Comparison of ENCODE assay signal across 8 cellular contexts in the genomic region with DNA sequence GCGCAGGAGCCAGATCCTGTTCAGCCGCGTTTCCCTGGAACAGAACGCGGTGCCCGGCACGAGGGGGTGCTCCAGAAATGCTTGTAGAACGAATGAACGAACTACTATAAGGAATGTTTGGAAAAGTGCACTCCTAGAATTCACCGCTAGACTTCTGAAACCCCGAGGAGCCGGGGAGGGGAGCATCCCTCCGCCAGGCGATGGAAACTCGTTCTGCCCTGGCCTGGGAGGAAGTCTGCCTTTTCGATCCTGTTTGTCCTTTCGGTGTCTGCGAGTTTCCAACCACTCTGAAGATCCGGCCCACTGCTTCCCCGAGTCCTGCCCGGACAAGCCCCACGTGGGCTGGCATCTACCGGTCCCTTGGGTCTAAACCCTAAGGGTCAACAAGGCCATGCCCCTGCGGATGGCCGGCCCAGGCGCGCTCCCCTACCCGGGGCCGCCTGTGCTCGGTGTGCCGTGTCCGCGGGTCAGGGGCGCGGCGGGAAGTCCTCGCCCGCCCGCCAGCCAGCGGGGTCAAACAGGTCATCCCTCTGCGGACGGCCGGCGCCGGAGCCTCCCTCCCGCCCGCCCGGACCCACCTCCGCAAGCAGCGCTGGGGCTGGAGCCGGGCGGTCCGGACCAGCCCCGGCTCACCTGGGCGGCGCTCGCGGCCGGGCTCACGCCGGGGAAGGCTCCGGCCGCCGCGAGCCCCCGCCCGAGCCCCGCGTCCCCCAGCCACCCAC. TPM values are rescaled to one million over a fixed set of nuclear protein-coding genes. Genes with fewer than 3 reads are reported as not detected.
DNase-seq lines count a peak whose midpoint lies in the region; ATAC-seq and TF ChIP-seq lines count a peak whose summit lies in the region.

No MANE protein-coding gene starts in this region.

- H3K27ac ChIP-seq in SJSA1, result no peak overlapping the region
- no peak overlapping the region for H3K27ac ChIP-seq in neural progenitor cell

- no peak overlapping the region for H3K27ac Mint-ChIP-seq in neural progenitor cell

- peak overlapping the region; percentile 22 for H2AFZ ChIP-seq in neural progenitor cell (replicated peaks)

- H3K27me3 Mint-ChIP-seq in neural progenitor cell (ENCODE audit: insufficient read depth, low read depth), result peaks cover 13% of the 10 kb centered on the region

- H3K9ac ChIP-seq in neural progenitor cell, result no peak overlapping the region

- peak overlapping the region; percentile 89 for H3K4me2 ChIP-seq in neural progenitor cell

- H3F3A ChIP-seq in neural progenitor cell (ENCODE audit: low read depth), result peaks cover 8% of the 10 kb centered on the region

- peaks cover 38% of the 10 kb centered on the region for H3K27me3 ChIP-seq in SJSA1 (replicated peaks)
- H3K27me3 ChIP-seq in neural progenitor cell, result peaks cover 24% of the 10 kb centered on the region

- peak overlapping the region; percentile 86 for H3K4me3 Mint-ChIP-seq in neural progenitor cell

- ATAC-seq in GM19351 (IDR thresholded peaks at IDR 0.05; ENCODE audit: unreplicated experiment) (no peak), GM21423 (IDR thresholded peaks at IDR 0.05; ENCODE audit: unreplicated experiment) (no peak)

- H3K4me1 ChIP-seq in SJSA1 (replicated peaks) (peaks cover 16% of the 10 kb centered on the region), neural progenitor cell (peaks cover 14% of the 10 kb centered on the region)

- TF ChIP-seq CTCF in fibroblast of the aortic adventitia (IDR thresholded peaks at IDR 0.05; ENCODE audit: insufficient read depth, low read length) (peak; percentile 39), neural progenitor cell (IDR thresholded peaks at IDR 0.05) (peak; percentile 37)

- no peaks in the 10 kb centered on the region for H3K36me3 Mint-ChIP-seq in neural progenitor cell

- H3K36me3 ChIP-seq in SJSA1, result no peaks in the 10 kb centered on the region
- H3K36me3 ChIP-seq in neural progenitor cell, result no peaks in the 10 kb centered on the region

- no peaks in the 10 kb centered on the region for H3K9me3 ChIP-seq in SJSA1 (replicated peaks)
- H3K9me3 ChIP-seq in neural progenitor cell (ENCODE audit: low read depth), result no peaks in the 10 kb centered on the region

- H4K20me1 ChIP-seq in neural progenitor cell (ENCODE audit: low read depth), result peaks cover 11% of the 10 kb centered on the region

- no peaks in the 10 kb centered on the region for H3K79me2 ChIP-seq in neural progenitor cell (ENCODE audit: low read depth)

- H3K4me1 Mint-ChIP-seq in neural progenitor cell, result peaks cover 56% of the 10 kb centered on the region

- H3K9me3 Mint-ChIP-seq in neural progenitor cell, result no peaks in the 10 kb centered on the region

- H3K4me3 ChIP-seq in SJSA1 (peak overlapping the region; percentile 22), fibroblast of the aortic adventitia (ENCODE audit: low read depth, low read length) (peak overlapping the region; percentile 59), neural progenitor cell (peak overlapping the region; percentile 73)

- peak; percentile 18 for DNase-seq in DMS79 treated with DMSO at 0.1 percent for 48 hours (lab: John Stamatoyannopoulos, UW)
- no peak for DNase-seq in DMS79 (lab: John Stamatoyannopoulos, UW)
- DNase-seq in SJSA1 (ENCODE audit: low read depth in 1 of 2, low spot score in 2 of 2), result peak in 1 of 2 experiments; percentile 54
- peak; percentile 45 for DNase-seq in fibroblast of the aortic adventitia (ENCODE audit: low read depth)
- DNase-seq in neural progenitor cell (ENCODE audit: low spot score), result peak; percentile 72
- no peak for DNase-seq in germinal center (ENCODE audit: low spot score)

RNA-seq across cellular contexts. Expression of a gene that starts 0.5 kb away (rescaled TPM):
- total RNA-seq in SJSA1 (2014; rRNA removed; shearing (Covaris generic)), result 0.09 and 2.2 TPM in 2 replicates
- 1.9 and 55.8 TPM in 2 replicates for total RNA-seq in fibroblast of the aortic adventitia (ENCODE audit: low replicate concordance)
- 24.0 and 38.0 TPM in 2 replicates for total RNA-seq in neural progenitor cell (ENCODE audit: low replicate concordance)

Comparison
In these comparisons a context has a peak if more than half of its experiments do, and no peak if none do; other contexts are left out.
1. DNase-seq: peak in DMS79 treated with DMSO at 0.1 percent for 48 hours (single experiment), fibroblast of the aortic adventitia (single experiment) and neural progenitor cell (single experiment); none in DMS79 (single experiment) and germinal center (single experiment).
2. H3K4me3 ChIP-seq: peak in every context shown above with its lines; median percentile 73 in neural progenitor cell; 59 in fibroblast of the aortic adventitia; 22 in SJSA1.